8 cellular contexts compared by ENCODE assay signal in genomic region chr10:13439771-13440708, GRCh38.
A peak's percentile ranks its signal among the peaks of the same experiment; 100 is the strongest.
DNase-seq lines count a peak whose midpoint lies in the region; ATAC-seq and TF ChIP-seq lines count a peak whose summit lies in the region.

No MANE protein-coding gene starts in this region.

- H3K9me3 Mint-ChIP-seq in naive thymus-derived CD4-positive, alpha-beta T cell, result peaks cover 0 to 3% (median 0%) of the 10 kb centered on the region in 11 donors

- peak; percentile 75 for TF ChIP-seq CTCF in GM10266 (IDR thresholded peaks at IDR 0.05; ENCODE audit: control insufficient read depth, insufficient read depth, low read depth, missing control alignments)

- TF ChIP-seq POLR2A in erythroblast (IDR thresholded peaks at IDR 0.05; ENCODE audit: low read length), result no peak

- CTCF ChIA-PET in naive thymus-derived CD4-positive, alpha-beta T cell (lab: Charles Lee), result interaction anchor here (0.6 to 3.3 kb wide), 14 partner anchors 10 to 280 kb away, joined by 3 to 35 read pairs (median 3); no protein-coding TSS in a partner anchor

- peaks cover 5 to 16% (median 14%) of the 10 kb centered on the region in 7 donors for H3K4me1 Mint-ChIP-seq in naive thymus-derived CD4-positive, alpha-beta T cell

- H3K4me3 Mint-ChIP-seq in naive thymus-derived CD4-positive, alpha-beta T cell, result peak overlapping the region; percentile 38 to 86 (median 76)

- no peaks in the 10 kb centered on the region for H3K9me3 ChIP-seq in naive thymus-derived CD4-positive, alpha-beta T cell (ENCODE audit: control insufficient read depth in 2 of 3, low read length in 3 of 3)

- peaks cover 0 to 9% of the 10 kb centered on the region in 2 donors for H3K27me3 ChIP-seq in naive thymus-derived CD4-positive, alpha-beta T cell (ENCODE audit: control insufficient read depth in 2 of 2, insufficient read depth in 2 of 2, low read length in 2 of 2)

- POLR2A ChIA-PET in naive thymus-derived CD4-positive, alpha-beta T cell (lab: Charles Lee), result interaction anchor here (1.4 kb wide), 1 partner anchor 68 kb away, joined by 4 read pairs; no protein-coding TSS in a partner anchor

- no peaks in the 10 kb centered on the region for H3K36me3 ChIP-seq in naive thymus-derived CD4-positive, alpha-beta T cell (ENCODE audit: control insufficient read depth in 2 of 3, insufficient read depth in 3 of 3, low read length in 3 of 3)

- ATAC-seq in HG03066 (IDR thresholded peaks at IDR 0.05; ENCODE audit: low read depth, unreplicated experiment), result peak; percentile 75
- ATAC-seq in naive thymus-derived CD4-positive, alpha-beta T cell, result peak; percentile 96

- no peaks in the 10 kb centered on the region for H3K36me3 Mint-ChIP-seq in naive thymus-derived CD4-positive, alpha-beta T cell

- no peak overlapping the region for H3K27ac ChIP-seq in naive thymus-derived CD4-positive, alpha-beta T cell (ENCODE audit: low read depth, low read length)

- peaks cover 38 to 57% (median 48%) of the 10 kb centered on the region in 5 donors for H3K27me3 Mint-ChIP-seq in naive thymus-derived CD4-positive, alpha-beta T cell

- H3K4me1 ChIP-seq in naive thymus-derived CD4-positive, alpha-beta T cell (ENCODE audit: control insufficient read depth in 2 of 2, insufficient read depth in 2 of 2, low read length in 2 of 2), result peaks cover 9 to 11% of the 10 kb centered on the region in 2 donors

- intact Hi-C loops in naive thymus-derived CD4-positive, alpha-beta T cell (cut with micrococcal nuclease), result loop anchor here (1.0 to 10.0 kb wide), 3 partner anchors 68 to 345 kb away; partner anchors contain the start of gene MCM10 (in 2 of the 2)

- peak; percentile 70 for DNase-seq in GM10266 (ENCODE audit: extremely low spot score)
- peak; percentile 60 for DNase-seq in NOMO-1 treated with DMSO at 0.1 percent for 48 hours (lab: John Stamatoyannopoulos, UW; ENCODE audit: unreplicated experiment)
- DNase-seq in activated CD8-positive, alpha-beta memory T cell treated with anti-CD3 and anti-CD28 coated beads, Interleukin-2, amount 50 U/mL, for 48 hours, result peak; percentile 86
- DNase-seq in erythroblast (lab: John Stamatoyannopoulos, UW), result peak; percentile 49 to 61
- DNase-seq in naive thymus-derived CD4-positive, alpha-beta T cell, result peak; percentile 39 to 76 (median 67)
- DNase-seq in stimulated activated naive CD4-positive, alpha-beta T cell (lab: John Stamatoyannopoulos, UW), result peak; percentile 31 to 72 (median 51)
- no peak for DNase-seq in NK-92 (lab: John Stamatoyannopoulos, UW; ENCODE audit: unreplicated experiment)

- peak overlapping the region; percentile 56 for H3K4me3 ChIP-seq in naive thymus-derived CD4-positive, alpha-beta T cell (ENCODE audit: low read length)

- peak overlapping the region in 1 of 9 donors; percentile 32 for H3K27ac Mint-ChIP-seq in naive thymus-derived CD4-positive, alpha-beta T cell
